In genomic region chr14:99609245-99610117, GRCh38 we compare ENCODE assay signal across 1 cellular context.
TF ChIP-seq lines count a peak whose summit lies in the region.

No MANE protein-coding gene starts in this region.

TF ChIP-seq in HepG2, 621 proteins besides CTCF, POLR2A, EP300 and RAD21 (continued from another document and continues in another):
- TF ChIP-seq ZNF333 (CRISPR knock-in tag; IDR thresholded peaks at IDR 0.05; ENCODE audit: borderline replicate concordance) (no peak), NONO (IDR thresholded peaks at IDR 0.05) (no peak), NONO (CRISPR knock-in tag; conservative IDR thresholded peaks at IDR 0.05) (no peak), ZNF629 (CRISPR knock-in tag; conservative IDR thresholded peaks at IDR 0.05) (peak; percentile 92), ZBTB8A (CRISPR knock-in tag; IDR thresholded peaks at IDR 0.05; ENCODE audit: borderline replicate concordance, low read depth) (no peak), MZF1 (CRISPR knock-in tag; IDR thresholded peaks at IDR 0.05; ENCODE audit: borderline replicate concordance) (no peak), ZNF546 (CRISPR knock-in tag; conservative IDR thresholded peaks at IDR 0.05) (no peak), ZNF251 (CRISPR knock-in tag; IDR thresholded peaks at IDR 0.05) (no peak), SALL1 (CRISPR knock-in tag; IDR thresholded peaks at IDR 0.05) (0 out of 2 replicates have a peak, but pooled peaks have one; percentile 12), NR2C2 (CRISPR knock-in tag; IDR thresholded peaks at IDR 0.05; ENCODE audit: borderline replicate concordance) (no peak), ZNF788 (CRISPR knock-in tag; IDR thresholded peaks at IDR 0.05; ENCODE audit: borderline replicate concordance) (no peak), POGK (CRISPR knock-in tag; conservative IDR thresholded peaks at IDR 0.05) (0 out of 2 replicates have a peak, but pooled peaks have one; percentile 47), ZNF121 (CRISPR knock-in tag; IDR thresholded peaks at IDR 0.05) (no peak), ZNF879 (CRISPR knock-in tag; IDR thresholded peaks at IDR 0.05) (no peak), TAF1 (CRISPR knock-in tag; IDR thresholded peaks at IDR 0.05) (no peak), ZSCAN20 (CRISPR knock-in tag; IDR thresholded peaks at IDR 0.05; ENCODE audit: borderline replicate concordance) (no peak), PCBP2 (optimal IDR thresholded peaks at IDR 0.05; ENCODE audit: low read depth, low read length, poor library complexity, severe bottlenecking) (no peak), REST (IDR thresholded peaks at IDR 0.05; ENCODE audit: borderline replicate concordance in 1 of 2, low read depth in 1 of 2, low read length in 2 of 2) (no peak), ZNF235 (CRISPR knock-in tag; IDR thresholded peaks at IDR 0.05; ENCODE audit: borderline replicate concordance) (no peak), HDAC6 (IDR thresholded peaks at IDR 0.05; ENCODE audit: low read depth, low read length) (no peak), ZNF552 (CRISPR knock-in tag; IDR thresholded peaks at IDR 0.05; ENCODE audit: borderline replicate concordance) (no peak), JUND (CRISPR knock-in tag; IDR thresholded peaks at IDR 0.05) (no peak), KDM4B (CRISPR knock-in tag; IDR thresholded peaks at IDR 0.05) (no peak), SSRP1 (CRISPR knock-in tag; IDR thresholded peaks at IDR 0.05) (no peak), ATF7 (IDR thresholded peaks at IDR 0.05) (no peak), ATF7 (CRISPR knock-in tag; IDR thresholded peaks at IDR 0.05) (no peak), ZNF703 (CRISPR knock-in tag; IDR thresholded peaks at IDR 0.05; ENCODE audit: borderline replicate concordance) (no peak), ARID2 (CRISPR knock-in tag; IDR thresholded peaks at IDR 0.05; ENCODE audit: borderline replicate concordance) (no peak), ZNF607 (CRISPR knock-in tag; IDR thresholded peaks at IDR 0.05; ENCODE audit: borderline replicate concordance) (no peak), ZNF326 (CRISPR knock-in tag; IDR thresholded peaks at IDR 0.05; ENCODE audit: borderline replicate concordance) (no peak), MYC (CRISPR knock-in tag; IDR thresholded peaks at IDR 0.05; ENCODE audit: borderline replicate concordance) (no peak; the same call in 1 of the 2 replicates), JUN (CRISPR knock-in tag; IDR thresholded peaks at IDR 0.05) (no peak), STAG1 (CRISPR knock-in tag; IDR thresholded peaks at IDR 0.05) (peak; percentile 56), ZNF737 (CRISPR knock-in tag; IDR thresholded peaks at IDR 0.05; ENCODE audit: borderline replicate concordance) (no peak), HMG20B (CRISPR knock-in tag; conservative IDR thresholded peaks at IDR 0.05) (no peak), FOXJ3 (CRISPR knock-in tag; IDR thresholded peaks at IDR 0.05; ENCODE audit: borderline replicate concordance) (no peak), SIX4 (CRISPR knock-in tag; IDR thresholded peaks at IDR 0.05) (no peak), ZNF816 (CRISPR knock-in tag; IDR thresholded peaks at IDR 0.05; ENCODE audit: borderline replicate concordance) (no peak), THAP11 (CRISPR knock-in tag; IDR thresholded peaks at IDR 0.05) (no peak), TFAP4 (IDR thresholded peaks at IDR 0.05; ENCODE audit: borderline replicate concordance, low read depth) (no peak), ZBED4 (CRISPR knock-in tag; IDR thresholded peaks at IDR 0.05; ENCODE audit: borderline replicate concordance) (no peak), ZZZ3 (CRISPR knock-in tag; IDR thresholded peaks at IDR 0.05; ENCODE audit: borderline replicate concordance) (no peak), ZNF75D (CRISPR knock-in tag; IDR thresholded peaks at IDR 0.05; ENCODE audit: borderline replicate concordance) (no peak)
- TF ChIP-seq, protein P1, sequence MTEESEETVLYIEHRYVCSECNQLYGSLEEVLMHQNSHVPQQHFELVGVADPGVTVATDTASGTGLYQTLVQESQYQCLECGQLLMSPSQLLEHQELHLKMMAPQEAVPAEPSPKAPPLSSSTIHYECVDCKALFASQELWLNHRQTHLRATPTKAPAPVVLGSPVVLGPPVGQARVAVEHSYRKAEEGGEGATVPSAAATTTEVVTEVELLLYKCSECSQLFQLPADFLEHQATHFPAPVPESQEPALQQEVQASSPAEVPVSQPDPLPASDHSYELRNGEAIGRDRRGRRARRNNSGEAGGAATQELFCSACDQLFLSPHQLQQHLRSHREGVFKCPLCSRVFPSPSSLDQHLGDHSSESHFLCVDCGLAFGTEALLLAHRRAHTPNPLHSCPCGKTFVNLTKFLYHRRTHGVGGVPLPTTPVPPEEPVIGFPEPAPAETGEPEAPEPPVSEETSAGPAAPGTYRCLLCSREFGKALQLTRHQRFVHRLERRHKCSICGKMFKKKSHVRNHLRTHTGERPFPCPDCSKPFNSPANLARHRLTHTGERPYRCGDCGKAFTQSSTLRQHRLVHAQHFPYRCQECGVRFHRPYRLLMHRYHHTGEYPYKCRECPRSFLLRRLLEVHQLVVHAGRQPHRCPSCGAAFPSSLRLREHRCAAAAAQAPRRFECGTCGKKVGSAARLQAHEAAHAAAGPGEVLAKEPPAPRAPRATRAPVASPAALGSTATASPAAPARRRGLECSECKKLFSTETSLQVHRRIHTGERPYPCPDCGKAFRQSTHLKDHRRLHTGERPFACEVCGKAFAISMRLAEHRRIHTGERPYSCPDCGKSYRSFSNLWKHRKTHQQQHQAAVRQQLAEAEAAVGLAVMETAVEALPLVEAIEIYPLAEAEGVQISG (CRISPR knock-in tag; IDR thresholded peaks at IDR 0.05) = 0 out of 2 replicates have a peak, but pooled peaks have one; percentile 17
- TF ChIP-seq, protein P2, sequence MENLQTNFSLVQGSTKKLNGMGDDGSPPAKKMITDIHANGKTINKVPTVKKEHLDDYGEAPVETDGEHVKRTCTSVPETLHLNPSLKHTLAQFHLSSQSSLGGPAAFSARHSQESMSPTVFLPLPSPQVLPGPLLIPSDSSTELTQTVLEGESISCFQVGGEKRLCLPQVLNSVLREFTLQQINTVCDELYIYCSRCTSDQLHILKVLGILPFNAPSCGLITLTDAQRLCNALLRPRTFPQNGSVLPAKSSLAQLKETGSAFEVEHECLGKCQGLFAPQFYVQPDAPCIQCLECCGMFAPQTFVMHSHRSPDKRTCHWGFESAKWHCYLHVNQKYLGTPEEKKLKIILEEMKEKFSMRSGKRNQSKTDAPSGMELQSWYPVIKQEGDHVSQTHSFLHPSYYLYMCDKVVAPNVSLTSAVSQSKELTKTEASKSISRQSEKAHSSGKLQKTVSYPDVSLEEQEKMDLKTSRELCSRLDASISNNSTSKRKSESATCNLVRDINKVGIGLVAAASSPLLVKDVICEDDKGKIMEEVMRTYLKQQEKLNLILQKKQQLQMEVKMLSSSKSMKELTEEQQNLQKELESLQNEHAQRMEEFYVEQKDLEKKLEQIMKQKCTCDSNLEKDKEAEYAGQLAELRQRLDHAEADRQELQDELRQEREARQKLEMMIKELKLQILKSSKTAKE (CRISPR knock-in tag; IDR thresholded peaks at IDR 0.05; ENCODE audit: borderline replicate concordance) = no peak
- TF ChIP-seq, protein P3, sequence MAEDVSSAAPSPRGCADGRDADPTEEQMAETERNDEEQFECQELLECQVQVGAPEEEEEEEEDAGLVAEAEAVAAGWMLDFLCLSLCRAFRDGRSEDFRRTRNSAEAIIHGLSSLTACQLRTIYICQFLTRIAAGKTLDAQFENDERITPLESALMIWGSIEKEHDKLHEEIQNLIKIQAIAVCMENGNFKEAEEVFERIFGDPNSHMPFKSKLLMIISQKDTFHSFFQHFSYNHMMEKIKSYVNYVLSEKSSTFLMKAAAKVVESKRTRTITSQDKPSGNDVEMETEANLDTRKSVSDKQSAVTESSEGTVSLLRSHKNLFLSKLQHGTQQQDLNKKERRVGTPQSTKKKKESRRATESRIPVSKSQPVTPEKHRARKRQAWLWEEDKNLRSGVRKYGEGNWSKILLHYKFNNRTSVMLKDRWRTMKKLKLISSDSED (CRISPR knock-in tag; IDR thresholded peaks at IDR 0.05) = no peak
- TF ChIP-seq, protein P4, sequence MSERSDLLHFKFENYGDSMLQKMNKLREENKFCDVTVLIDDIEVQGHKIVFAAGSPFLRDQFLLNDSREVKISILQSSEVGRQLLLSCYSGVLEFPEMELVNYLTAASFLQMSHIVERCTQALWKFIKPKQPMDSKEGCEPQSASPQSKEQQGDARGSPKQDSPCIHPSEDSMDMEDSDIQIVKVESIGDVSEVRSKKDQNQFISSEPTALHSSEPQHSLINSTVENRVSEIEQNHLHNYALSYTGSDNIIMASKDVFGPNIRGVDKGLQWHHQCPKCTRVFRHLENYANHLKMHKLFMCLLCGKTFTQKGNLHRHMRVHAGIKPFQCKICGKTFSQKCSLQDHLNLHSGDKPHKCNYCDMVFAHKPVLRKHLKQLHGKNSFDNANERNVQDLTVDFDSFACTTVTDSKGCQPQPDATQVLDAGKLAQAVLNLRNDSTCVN (CRISPR knock-in tag; IDR thresholded peaks at IDR 0.05; ENCODE audit: borderline replicate concordance) = peak; percentile 35; the same call in 1 of the 2 replicates
- TF ChIP-seq, protein P5, sequence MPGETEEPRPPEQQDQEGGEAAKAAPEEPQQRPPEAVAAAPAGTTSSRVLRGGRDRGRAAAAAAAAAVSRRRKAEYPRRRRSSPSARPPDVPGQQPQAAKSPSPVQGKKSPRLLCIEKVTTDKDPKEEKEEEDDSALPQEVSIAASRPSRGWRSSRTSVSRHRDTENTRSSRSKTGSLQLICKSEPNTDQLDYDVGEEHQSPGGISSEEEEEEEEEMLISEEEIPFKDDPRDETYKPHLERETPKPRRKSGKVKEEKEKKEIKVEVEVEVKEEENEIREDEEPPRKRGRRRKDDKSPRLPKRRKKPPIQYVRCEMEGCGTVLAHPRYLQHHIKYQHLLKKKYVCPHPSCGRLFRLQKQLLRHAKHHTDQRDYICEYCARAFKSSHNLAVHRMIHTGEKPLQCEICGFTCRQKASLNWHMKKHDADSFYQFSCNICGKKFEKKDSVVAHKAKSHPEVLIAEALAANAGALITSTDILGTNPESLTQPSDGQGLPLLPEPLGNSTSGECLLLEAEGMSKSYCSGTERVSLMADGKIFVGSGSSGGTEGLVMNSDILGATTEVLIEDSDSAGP (CRISPR knock-in tag; IDR thresholded peaks at IDR 0.05; ENCODE audit: borderline replicate concordance) = 0 out of 2 replicates have a peak, but pooled peaks have one; percentile 42
